In the genomic region with DNA sequence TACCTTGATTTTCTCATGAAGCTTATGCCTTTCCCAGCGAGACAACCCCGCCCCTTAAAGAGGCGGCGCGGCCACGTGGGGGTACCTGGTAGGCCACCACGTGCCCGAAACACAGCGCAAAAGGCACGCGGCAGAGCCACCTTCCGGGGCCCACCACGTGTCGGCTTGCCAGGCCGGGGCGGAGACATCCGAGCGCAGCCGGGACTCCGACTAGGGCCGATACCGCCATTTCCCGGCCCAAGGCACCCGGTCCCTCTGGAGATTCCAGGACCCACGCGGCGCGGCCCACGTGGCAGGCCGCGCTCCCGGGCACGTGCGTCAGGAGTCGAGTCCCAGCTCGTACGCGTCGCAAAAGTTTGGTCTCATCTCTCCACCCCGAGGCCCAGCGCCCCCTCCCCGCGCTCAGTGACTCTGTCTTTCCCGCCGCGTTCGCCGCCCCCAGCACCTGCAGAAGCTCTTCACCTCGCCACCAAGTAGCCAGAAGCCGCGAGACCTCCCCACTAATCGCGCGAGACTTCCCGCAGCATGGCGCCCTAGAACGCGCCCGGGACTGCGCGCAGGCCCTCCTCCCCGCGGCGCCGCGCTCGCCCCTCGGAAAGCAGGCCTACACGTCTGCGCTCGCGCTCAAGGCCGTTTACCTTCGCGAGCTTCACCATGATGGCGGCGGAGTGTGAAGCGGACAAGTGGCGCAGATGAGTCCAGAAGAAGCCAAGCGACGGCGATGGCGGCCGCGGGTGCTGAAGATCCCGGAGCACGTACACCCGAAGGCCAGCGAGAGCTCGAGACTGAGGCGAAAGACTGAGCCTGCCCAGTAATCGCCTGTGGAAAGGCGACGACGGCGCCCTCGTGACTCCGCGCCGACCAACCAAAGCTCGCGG, we compare ENCODE assay signal across 8 cellular contexts. TPM values are rescaled to one million over a fixed set of nuclear protein-coding genes. Genes with fewer than 3 reads are reported as not detected.
A peak's percentile ranks its signal among the peaks of the same experiment; 100 is the strongest.
DNase-seq lines count a peak whose midpoint lies in the region; ATAC-seq, FAIRE-seq and TF ChIP-seq lines count a peak whose summit lies in the region.

A gene with protein sequence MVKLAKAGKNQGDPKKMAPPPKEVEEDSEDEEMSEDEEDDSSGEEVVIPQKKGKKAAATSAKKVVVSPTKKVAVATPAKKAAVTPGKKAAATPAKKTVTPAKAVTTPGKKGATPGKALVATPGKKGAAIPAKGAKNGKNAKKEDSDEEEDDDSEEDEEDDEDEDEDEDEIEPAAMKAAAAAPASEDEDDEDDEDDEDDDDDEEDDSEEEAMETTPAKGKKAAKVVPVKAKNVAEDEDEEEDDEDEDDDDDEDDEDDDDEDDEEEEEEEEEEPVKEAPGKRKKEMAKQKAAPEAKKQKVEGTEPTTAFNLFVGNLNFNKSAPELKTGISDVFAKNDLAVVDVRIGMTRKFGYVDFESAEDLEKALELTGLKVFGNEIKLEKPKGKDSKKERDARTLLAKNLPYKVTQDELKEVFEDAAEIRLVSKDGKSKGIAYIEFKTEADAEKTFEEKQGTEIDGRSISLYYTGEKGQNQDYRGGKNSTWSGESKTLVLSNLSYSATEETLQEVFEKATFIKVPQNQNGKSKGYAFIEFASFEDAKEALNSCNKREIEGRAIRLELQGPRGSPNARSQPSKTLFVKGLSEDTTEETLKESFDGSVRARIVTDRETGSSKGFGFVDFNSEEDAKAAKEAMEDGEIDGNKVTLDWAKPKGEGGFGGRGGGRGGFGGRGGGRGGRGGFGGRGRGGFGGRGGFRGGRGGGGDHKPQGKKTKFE (minus strand): TSS at position 787 of the 878 bp plus-strand sequence. CDS start 131 bp downstream, at position 656.

- H3K4me1 Mint-ChIP-seq in WTC11, result peaks cover 36% of the 10 kb centered on the region

- peak within 1 kb of the TSS; percentile 81 to 95 for H3K9ac ChIP-seq in kidney (ENCODE audit: low read length in 2 of 2)

- FAIRE-seq in kidney (lab: Jason Lieb, UNC), result no peak

- H3K4me3 ChIP-seq in A673 (ENCODE audit: low read depth, low read length, poor library complexity, severe bottlenecking), result peak within 1 kb of the TSS; percentile 88
- peak within 1 kb of the TSS; percentile 100 for H3K4me3 ChIP-seq in cardiac fibroblast (replicated peaks in 1 of 2; ENCODE audit: low read depth in 2 of 2, low read length in 2 of 2)
- H3K4me3 ChIP-seq in kidney (ENCODE audit: low read length in 2 of 2), result peak within 1 kb of the TSS; percentile 88 to 91

- H3K36me3 ChIP-seq in A673 (ENCODE audit: insufficient read depth, low read length, poor library complexity, severe bottlenecking), result peaks cover 44% of the 10 kb centered on the region
- peaks cover 34 to 36% of the 10 kb centered on the region in 2 donors for H3K36me3 ChIP-seq in kidney (ENCODE audit: control insufficient read depth in 1 of 2, insufficient read depth in 2 of 2, low read length in 2 of 2)

- H3K9me3 ChIP-seq in A673 (ENCODE audit: low read depth, low read length, poor library complexity, severe bottlenecking), result no peaks in the 10 kb centered on the region
- H3K9me3 ChIP-seq in kidney (ENCODE audit: control insufficient read depth in 1 of 2, low read length in 2 of 2), result no peaks in the 10 kb centered on the region

- peak; percentile 91 for ATAC-seq in GM18868 (IDR thresholded peaks at IDR 0.05; ENCODE audit: unreplicated experiment)
- ATAC-seq in HG03108 (IDR thresholded peaks at IDR 0.05; ENCODE audit: unreplicated experiment), result peak; percentile 93
- peak; percentile 94 for ATAC-seq in WTC11

- H3K27me3 ChIP-seq in A673 (replicated peaks; ENCODE audit: insufficient read depth, low read depth, low read length, poor library complexity), result no peaks in the 10 kb centered on the region

- intact Hi-C loops in A673 (cut with micrococcal nuclease; ENCODE audit: unreplicated experiment), result no loop called here
- intact Hi-C loops in kidney (cut with DNase I), result no loop called here

- H3K4me1 ChIP-seq in A673 (ENCODE audit: insufficient read depth, low read length, poor library complexity, severe bottlenecking), result peaks cover 19% of the 10 kb centered on the region
- peaks cover 8 to 22% of the 10 kb centered on the region in 2 donors for H3K4me1 ChIP-seq in kidney (ENCODE audit: control insufficient read depth in 1 of 2, insufficient read depth in 1 of 2, low read depth in 1 of 2, low read length in 2 of 2)

- H3K27ac Mint-ChIP-seq in WTC11, result peak within 1 kb of the TSS; percentile 99

- H3K27me3 Mint-ChIP-seq in WTC11 (ENCODE audit: low read depth), result 0 out of 2 replicates have a peak, but pooled peaks cover 3% of the 10 kb centered on the region

- peak within 1 kb of the TSS; percentile 98 for H3K4me3 Mint-ChIP-seq in WTC11

- CTCF ChIA-PET in A673 (lab: Charles Lee) (interaction anchor here (1.3 kb wide), 1 partner anchor 19 kb away, joined by 5 read pairs; no protein-coding TSS in a partner anchor), WTC11 (lab: Charles Lee) (interaction anchor here (0.5 to 7.4 kb wide), 24 partner anchors 12 to 411 kb away, joined by 3 to 74 read pairs (median 4); partner anchors contain the start of genes NMUR1 and PSMD1)

- no TSS peak for BruUV-seq in A673 (replicated peaks; lab: Mats Ljungman, UMichigan)

- H3K9me3 Mint-ChIP-seq in WTC11, result no peaks in the 10 kb centered on the region

- H3K36me3 Mint-ChIP-seq in WTC11, result peaks cover 51% of the 10 kb centered on the region

- POLR2A ChIA-PET in A673 (lab: Charles Lee; ENCODE audit: low non-redundant PET), result interaction anchor here (0.6 to 1.3 kb wide), 5 partner anchors 13 to 707 kb away, joined by 3 to 11 read pairs (median 4); no protein-coding TSS in a partner anchor
- POLR2A ChIA-PET in WTC11 (lab: Charles Lee), result interaction anchor here (0.5 to 3.2 kb wide), 25 partner anchors 9 to 597 kb away, joined by 3 to 57 read pairs (median 4); partner anchors contain the start of gene PTMA

- H3K27ac ChIP-seq in A673 (ENCODE audit: low read depth, low read length, poor library complexity, severe bottlenecking), result peak within 1 kb of the TSS; percentile 99
- peak within 1 kb of the TSS; percentile 98 to 100 for H3K27ac ChIP-seq in kidney (ENCODE audit: low read depth in 2 of 2, low read length in 2 of 2)

- peak; percentile 86 for DNase-seq in A673 (ENCODE audit: low spot score)
- DNase-seq in NCI-H2196 (lab: John Stamatoyannopoulos, UW; ENCODE audit: unreplicated experiment), result peak; percentile 88
- peak; percentile 84 for DNase-seq in WTC11 (ENCODE audit: low spot score)
- DNase-seq in cardiac fibroblast (ENCODE audit: low read depth in 2 of 2), result peak; percentile 89 to 99
- peak; percentile 95 for DNase-seq in kidney
- DNase-seq in stimulated activated CD4-positive, alpha-beta T cell treated with anti-CD3 and anti-CD28 coated beads, Interleukin-1b, Interleukin-23, amount 100 ng/mL, for 24 hours (ENCODE audit: low read depth in 4 of 4, low spot score in 1 of 4), result peak; percentile 67 to 74 (median 70)

- TF ChIP-seq CTCF in A673 (conservative IDR thresholded peaks at IDR 0.05; ENCODE audit: low read depth, low read length) (no peak), WTC11 (IDR thresholded peaks at IDR 0.05) (no peak), cardiac fibroblast (IDR thresholded peaks at IDR 0.05; ENCODE audit: low read depth, low read length) (no peak), kidney (IDR thresholded peaks at IDR 0.05; ENCODE audit: borderline replicate concordance, extremely low read depth, insufficient read depth) (no peak)

TF ChIP-seq in WTC11, 78 proteins besides CTCF, POLR2A, EP300 and RAD21 (continues in another document):
- TF ChIP-seq NFE2L1 (CRISPR knock-in tag; IDR thresholded peaks at IDR 0.05), result peak; percentile 57; the same call in 1 of the 2 replicates
- TF ChIP-seq ETV6 (CRISPR knock-in tag; IDR thresholded peaks at IDR 0.05), result peak; percentile 76
- TF ChIP-seq MXD4 (CRISPR knock-in tag; IDR thresholded peaks at IDR 0.05; ENCODE audit: borderline replicate concordance), result no peak
- TF ChIP-seq, protein P1, sequence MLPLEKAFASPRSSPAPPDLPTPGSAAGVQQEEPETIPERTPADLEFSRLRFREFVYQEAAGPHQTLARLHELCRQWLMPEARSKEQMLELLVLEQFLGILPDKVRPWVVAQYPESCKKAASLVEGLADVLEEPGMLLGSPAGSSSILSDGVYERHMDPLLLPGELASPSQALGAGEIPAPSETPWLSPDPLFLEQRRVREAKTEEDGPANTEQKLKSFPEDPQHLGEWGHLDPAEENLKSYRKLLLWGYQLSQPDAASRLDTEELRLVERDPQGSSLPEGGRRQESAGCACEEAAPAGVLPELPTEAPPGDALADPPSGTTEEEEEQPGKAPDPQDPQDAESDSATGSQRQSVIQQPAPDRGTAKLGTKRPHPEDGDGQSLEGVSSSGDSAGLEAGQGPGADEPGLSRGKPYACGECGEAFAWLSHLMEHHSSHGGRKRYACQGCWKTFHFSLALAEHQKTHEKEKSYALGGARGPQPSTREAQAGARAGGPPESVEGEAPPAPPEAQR (CRISPR knock-in tag; IDR thresholded peaks at IDR 0.05), result no peak
- no peak for TF ChIP-seq GTF2I (CRISPR knock-in tag; conservative IDR thresholded peaks at IDR 0.05)
- TF ChIP-seq OVOL2 (CRISPR knock-in tag; IDR thresholded peaks at IDR 0.05; ENCODE audit: borderline replicate concordance), result no peak
- TF ChIP-seq TP53 (CRISPR knock-in tag; IDR thresholded peaks at IDR 0.05), result peak; percentile 88; the same call in 1 of the 2 replicates
- peak; percentile 22; the same call in 1 of the 2 replicates for TF ChIP-seq IRF1 (CRISPR knock-in tag; IDR thresholded peaks at IDR 0.05)
- TF ChIP-seq USF1 (CRISPR knock-in tag; IDR thresholded peaks at IDR 0.05), result peak; percentile 98
- no peak for TF ChIP-seq ZNF396 (CRISPR knock-in tag; IDR thresholded peaks at IDR 0.05; ENCODE audit: borderline replicate concordance)
- peak; percentile 59; the same call in 1 of the 2 replicates for TF ChIP-seq IRF2 (CRISPR knock-in tag; IDR thresholded peaks at IDR 0.05; ENCODE audit: borderline replicate concordance, low read depth)
- peak; percentile 91 for TF ChIP-seq ZNF232 (CRISPR knock-in tag; IDR thresholded peaks at IDR 0.05)

RNA-seq across cellular contexts. Expression of the gene that starts here (rescaled TPM):
- total RNA-seq in A673 (2021) (1,186 and 1,328 TPM in 2 replicates), WTC11 (2021) (944 to 1,223 TPM (median 1,004 TPM) in 3 replicates), kidney (382 TPM)
- polyA plus RNA-seq in kidney (ENCODE audit: insufficient read depth, low read depth, low replicate concordance), result 191 TPM

Comparison
In these comparisons a context has a peak if more than half of its experiments do, and no peak if none do; other contexts are left out.
1. Peak in every context shown above with its lines: DNase-seq, ATAC-seq, H3K4me3 ChIP-seq and H3K27ac ChIP-seq.